Comparison of ENCODE assay signal across 11 cellular contexts in genomic region chr5:54761213-54761701, GRCh38.
DNase-seq lines count a peak whose midpoint lies in the region; ATAC-seq and TF ChIP-seq lines count a peak whose summit lies in the region.
"Had no signal": no experiment of that assay in that cellular context is flagged by ENCODE, and none has a peak within 500 bp of the region (broad histone marks: within the 10 kb centered on the region; RNA-seq: fewer than 3 reads in every experiment).

No MANE protein-coding gene starts in this region.

- TF ChIP-seq CTCF in kidney epithelial cell (IDR thresholded peaks at IDR 0.05; ENCODE audit: insufficient read depth, low read length, poor library complexity, severe bottlenecking) = no peak
- no peak for TF ChIP-seq CTCF in vagina (IDR thresholded peaks at IDR 0.05)
- TF ChIP-seq CTCF in lower lobe of right lung (IDR thresholded peaks at IDR 0.05) = no peak

- peaks cover 1% of the 10 kb centered on the region for H3K9me3 Mint-ChIP-seq in activated CD4-positive, alpha-beta T cell treated with anti-CD3 and anti-CD28 coated beads, Interleukin-2, amount 10 ng/mL, durations not matched to agents 24 days and 14 days

- no peak for TF ChIP-seq POLR2A in vagina (IDR thresholded peaks at IDR 0.05)

- H3K27ac ChIP-seq in vagina (peak overlapping the region; percentile 25), lower lobe of right lung (no peak overlapping the region)

- H3K9me3 ChIP-seq in vagina = no peaks in the 10 kb centered on the region
- no peaks in the 10 kb centered on the region for H3K9me3 ChIP-seq in lower lobe of right lung

- peaks cover 2% of the 10 kb centered on the region for H3K27me3 Mint-ChIP-seq in activated CD4-positive, alpha-beta T cell treated with anti-CD3 and anti-CD28 coated beads, Interleukin-2, amount 10 ng/mL, durations not matched to agents 24 days and 14 days

- intact Hi-C loops in activated CD4-positive, alpha-beta T cell treated with anti-CD3 and anti-CD28 coated beads, Interleukin-2, amount 10 ng/mL, durations not matched to agents 24 days and 14 days (cut with micrococcal nuclease) = no loop called here
- intact Hi-C loops in vagina (cut with DNase I) (no loop called here), lower lobe of right lung (cut with DNase I) (no loop called here)

- H3K4me1 ChIP-seq in vagina (peaks cover 5% of the 10 kb centered on the region), lower lobe of right lung (peaks cover 3% of the 10 kb centered on the region)

- H3K27me3 ChIP-seq in kidney epithelial cell (ENCODE audit: control insufficient read depth, insufficient read depth, low read length) (no peaks in the 10 kb centered on the region), vagina (no peaks in the 10 kb centered on the region), lower lobe of right lung (ENCODE audit: low read depth) (no peaks in the 10 kb centered on the region)

- no peak for ATAC-seq in lower lobe of right lung
- ATAC-seq in stimulated activated naive CD8-positive, alpha-beta T cell treated with anti-CD3 and anti-CD28 coated beads, Interleukin-15, Interleukin-2, amounts not matched to agents 100 U/mL and 50 U/mL, for 24 hours = no peak

- no peaks in the 10 kb centered on the region for H3K36me3 ChIP-seq in kidney epithelial cell (ENCODE audit: control insufficient read depth, insufficient read depth, low read length)
- H3K36me3 ChIP-seq in vagina = no peaks in the 10 kb centered on the region
- no peaks in the 10 kb centered on the region for H3K36me3 ChIP-seq in lower lobe of right lung

- H3K4me3 ChIP-seq in kidney epithelial cell (ENCODE audit: low read depth, low read length) = no peak overlapping the region
- H3K4me3 ChIP-seq in vagina = no peak overlapping the region
- H3K4me3 ChIP-seq in lower lobe of right lung = no peak overlapping the region

- H3K36me3 Mint-ChIP-seq in activated CD4-positive, alpha-beta T cell treated with anti-CD3 and anti-CD28 coated beads, Interleukin-2, amount 10 ng/mL, durations not matched to agents 24 days and 14 days (ENCODE audit: low read depth) = no peaks in the 10 kb centered on the region

- no peak overlapping the region for H3K4me3 Mint-ChIP-seq in activated CD4-positive, alpha-beta T cell treated with anti-CD3 and anti-CD28 coated beads, Interleukin-2, amount 10 ng/mL, durations not matched to agents 24 days and 14 days

- peaks cover 16% of the 10 kb centered on the region for H3K4me1 Mint-ChIP-seq in activated CD4-positive, alpha-beta T cell treated with anti-CD3 and anti-CD28 coated beads, Interleukin-2, amount 10 ng/mL, durations not matched to agents 24 days and 14 days

- no peak overlapping the region for H3K27ac Mint-ChIP-seq in activated CD4-positive, alpha-beta T cell treated with anti-CD3 and anti-CD28 coated beads, Interleukin-2, amount 10 ng/mL, durations not matched to agents 24 days and 14 days

- DNase-seq in activated CD4-positive, alpha-beta T cell treated with anti-CD3 and anti-CD28 coated beads, Interleukin-2, amount 10 ng/mL, durations not matched to agents 24 days and 14 days = peak; percentile 27
- DNase-seq in activated CD4-positive, alpha-beta T cell treated with anti-CD3 and anti-CD28 coated beads for 4 hours = no peak
- DNase-seq in cerebellar cortex (ENCODE audit: low spot score) (peak; percentile 81), kidney epithelial cell (ENCODE audit: low read depth) (peak; percentile 16), vagina (ENCODE audit: extremely low spot score in 2 of 2) (peak in 1 of 2 donors; percentile 95), lower lobe of right lung (no peak), NCI-H774 (lab: John Stamatoyannopoulos, UW) (no peak)
- no peak for DNase-seq in stimulated activated naive CD8-positive, alpha-beta T cell treated with anti-CD3 and anti-CD28 coated beads, Interleukin-15, Interleukin-2, amounts not matched to agents 100 U/mL and 50 U/mL, for 24 hours
- DNase-seq: amygdala; NCI-H524; stimulated activated naive CD4-positive, alpha-beta T cell had no signal

Comparison
In these comparisons a context has a peak if more than half of its experiments do, and no peak if none do; other contexts are left out.
1. DNase-seq: peak in activated CD4-positive, alpha-beta T cell treated with anti-CD3 and anti-CD28 coated beads, Interleukin-2, amount 10 ng/mL, durations not matched to agents 24 days and 14 days (single experiment), cerebellar cortex (single experiment) and kidney epithelial cell (single experiment); none in activated CD4-positive, alpha-beta T cell treated with anti-CD3 and anti-CD28 coated beads for 4 hours (0 of 2), lower lobe of right lung (single experiment), stimulated activated naive CD8-positive, alpha-beta T cell treated with anti-CD3 and anti-CD28 coated beads, Interleukin-15, Interleukin-2, amounts not matched to agents 100 U/mL and 50 U/mL, for 24 hours (single experiment) and NCI-H774 (single experiment).